Comparison of ENCODE assay signal across 6 cellular contexts in the genomic region with DNA sequence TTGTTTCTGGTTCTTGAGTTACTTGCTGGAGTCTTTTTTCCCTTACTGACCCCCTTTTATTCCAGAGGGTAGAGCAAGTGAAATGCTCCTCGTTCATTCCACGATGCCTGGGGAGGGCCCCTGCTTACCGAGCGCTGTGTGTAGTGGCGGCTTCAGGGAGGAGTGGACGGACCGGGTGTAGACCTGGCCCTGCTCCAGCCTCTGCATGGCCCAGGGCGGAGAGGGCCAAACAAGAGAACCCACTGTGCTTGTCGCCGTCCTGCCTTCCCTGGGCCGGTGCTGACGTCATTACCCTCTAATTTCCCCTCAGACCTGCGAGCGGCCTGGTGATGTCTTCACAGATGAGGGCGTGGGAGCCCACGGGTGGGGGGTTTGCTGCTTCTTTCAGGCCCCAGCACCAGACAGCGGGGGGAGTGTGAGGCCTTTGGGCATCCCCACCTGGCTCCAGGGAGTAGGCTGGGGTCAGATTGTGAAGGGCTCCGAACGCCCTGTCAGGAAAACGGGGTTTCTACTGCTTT.
DNase-seq lines count a peak whose midpoint lies in the region; ATAC-seq and TF ChIP-seq lines count a peak whose summit lies in the region.
"Not testable (repeated sequence)": the region's sequence is repeated elsewhere in the genome, so short reads cannot be mapped to it uniquely, and the experiment has no call there.

No MANE protein-coding gene starts in this region.

- intact Hi-C loops in left cardiac atrium (cut with DNase I); aorta (cut with DNase I): not testable (repeated sequence)

- H3K4me1 ChIP-seq in GM23338 (ENCODE audit: insufficient read depth); SK-N-SH (ENCODE audit: control insufficient read depth in 1 of 2, insufficient read depth in 2 of 2, low read depth in 1 of 2, low read length in 1 of 2); aorta (ENCODE audit: control insufficient read depth in 1 of 2, insufficient read depth in 2 of 2, low read length in 2 of 2): not testable (repeated sequence)

- not testable (repeated sequence) for TF ChIP-seq EP300 in SK-N-SH (IDR thresholded peaks at IDR 0.05; ENCODE audit: borderline replicate concordance in 1 of 2, low read depth in 1 of 2, low read length in 1 of 2)

- H3K9ac ChIP-seq in SK-N-SH, result not testable (repeated sequence)

- H3K4me1 Mint-ChIP-seq in GM23338; activated naive CD8-positive, alpha-beta T cell treated with anti-CD3 and anti-CD28 coated beads, Interleukin-2, amount 50 U/mL, for 24 hours; stimulated activated naive CD8-positive, alpha-beta T cell treated with anti-CD3 and anti-CD28 coated beads, Interleukin-15, amount 100 ng/mL, for 72 hours: not testable (repeated sequence)

- not testable (repeated sequence) for H3K79me2 ChIP-seq in GM23338 (replicated peaks; ENCODE audit: insufficient read depth); SK-N-SH (ENCODE audit: insufficient read depth)

- H3K9me3 Mint-ChIP-seq in GM23338; activated naive CD8-positive, alpha-beta T cell treated with anti-CD3 and anti-CD28 coated beads, Interleukin-2, amount 50 U/mL, for 24 hours; stimulated activated naive CD8-positive, alpha-beta T cell treated with anti-CD3 and anti-CD28 coated beads, Interleukin-15, amount 100 ng/mL, for 72 hours: not testable (repeated sequence)

- CTCF ChIA-PET in SK-N-SH (lab: Yijun Ruan, JAX), result not testable (repeated sequence)

- not testable (repeated sequence) for H3K27ac Mint-ChIP-seq in GM23338; activated naive CD8-positive, alpha-beta T cell treated with anti-CD3 and anti-CD28 coated beads, Interleukin-2, amount 50 U/mL, for 24 hours; stimulated activated naive CD8-positive, alpha-beta T cell treated with anti-CD3 and anti-CD28 coated beads, Interleukin-15, amount 100 ng/mL, for 72 hours

- not testable (repeated sequence) for H3K4me3 ChIP-seq in GM23338; SK-N-SH (ENCODE audit: low read depth in 2 of 2, low read length in 1 of 2); aorta (ENCODE audit: low read length in 2 of 2)

- not testable (repeated sequence) for H3K4me3 Mint-ChIP-seq in GM23338; activated naive CD8-positive, alpha-beta T cell treated with anti-CD3 and anti-CD28 coated beads, Interleukin-2, amount 50 U/mL, for 24 hours; stimulated activated naive CD8-positive, alpha-beta T cell treated with anti-CD3 and anti-CD28 coated beads, Interleukin-15, amount 100 ng/mL, for 72 hours

- not testable (repeated sequence) for TF ChIP-seq RAD21 in SK-N-SH (IDR thresholded peaks at IDR 0.05; ENCODE audit: low read length)

- H3K27me3 ChIP-seq in GM23338 (ENCODE audit: insufficient read depth); SK-N-SH (ENCODE audit: insufficient read depth); aorta (ENCODE audit: control insufficient read depth in 1 of 2, insufficient read depth in 2 of 2, low read length in 1 of 2): not testable (repeated sequence)

- not testable (repeated sequence) for H4K20me1 ChIP-seq in GM23338 (replicated peaks; ENCODE audit: insufficient read depth); SK-N-SH (ENCODE audit: insufficient read depth)

- not testable (repeated sequence) for H3K27ac ChIP-seq in GM23338 (ENCODE audit: low read depth); aorta (ENCODE audit: low read depth in 1 of 2, low read length in 2 of 2)
- peak overlapping the region in 1 of 2 experiments; percentile 83; a peak in 2 of 4 replicates for H3K27ac ChIP-seq in SK-N-SH (ENCODE audit: low read depth in 2 of 2, low read length in 1 of 2)

- TF ChIP-seq CTCF in GM23338 (conservative IDR thresholded peaks at IDR 0.05; ENCODE audit: low read depth in 2 of 2); SK-N-SH (IDR thresholded peaks at IDR 0.05): not testable (repeated sequence)

- not testable (repeated sequence) for H3K27me3 Mint-ChIP-seq in GM23338 (ENCODE audit: insufficient read depth, low read depth, poor library complexity); activated naive CD8-positive, alpha-beta T cell treated with anti-CD3 and anti-CD28 coated beads, Interleukin-2, amount 50 U/mL, for 24 hours; stimulated activated naive CD8-positive, alpha-beta T cell treated with anti-CD3 and anti-CD28 coated beads, Interleukin-15, amount 100 ng/mL, for 72 hours

- H3F3A ChIP-seq in GM23338 (replicated peaks; ENCODE audit: low read depth); SK-N-SH (replicated peaks; ENCODE audit: insufficient read depth): not testable (repeated sequence)

- not testable (repeated sequence) for H3K4me2 ChIP-seq in GM23338, SK-N-SH

- H2AFZ ChIP-seq in GM23338; SK-N-SH (ENCODE audit: low read depth): not testable (repeated sequence)

- peak; percentile 52 for ATAC-seq in GM23338
- peak; percentile 31 for ATAC-seq in activated naive CD8-positive, alpha-beta T cell treated with anti-CD3 and anti-CD28 coated beads, Interleukin-2, amount 50 U/mL, for 24 hours
- ATAC-seq in left cardiac atrium, result peak; percentile 21 to 30
- ATAC-seq in stimulated activated naive CD8-positive, alpha-beta T cell treated with anti-CD3 and anti-CD28 coated beads, Interleukin-15, amount 100 ng/mL, for 72 hours, result peak; percentile 33
- peak; percentile 27 for ATAC-seq in aorta (ENCODE audit: low FRiP score)

- not testable (repeated sequence) for H3K9me2 ChIP-seq in GM23338 (ENCODE audit: insufficient read depth); SK-N-SH

- not testable (repeated sequence) for H3K9me3 ChIP-seq in SK-N-SH; aorta (ENCODE audit: control insufficient read depth, low read length)

- POLR2A ChIA-PET in SK-N-SH (lab: Yijun Ruan, JAX), result not testable (repeated sequence)

- DNase-seq in GM23338 (ENCODE audit: low spot score); SK-N-SH; activated naive CD8-positive, alpha-beta T cell treated with anti-CD3 and anti-CD28 coated beads, Interleukin-2, amount 50 U/mL, for 24 hours; left cardiac atrium; stimulated activated naive CD8-positive, alpha-beta T cell treated with anti-CD3 and anti-CD28 coated beads, Interleukin-15, amount 100 ng/mL, for 72 hours; aorta: not testable (repeated sequence)

- H3K36me3 Mint-ChIP-seq in GM23338 (ENCODE audit: low read depth); activated naive CD8-positive, alpha-beta T cell treated with anti-CD3 and anti-CD28 coated beads, Interleukin-2, amount 50 U/mL, for 24 hours (ENCODE audit: low read depth): not testable (repeated sequence)

- not testable (repeated sequence) for H3K36me3 ChIP-seq in GM23338 (ENCODE audit: insufficient read depth); SK-N-SH (replicated peaks in 1 of 2; ENCODE audit: control insufficient read depth in 1 of 2, insufficient read depth in 2 of 2, low read length in 1 of 2); aorta (ENCODE audit: control insufficient read depth in 1 of 2, insufficient read depth in 2 of 2, low read length in 1 of 2)

- WGBS in SK-N-SH (ENCODE audit: low lambda C conversion rate), result 20% methylated on average over 1 of the region's 20 CpGs
- 93% methylated on average over 6 to 10 of the region's 20 CpGs for WGBS in aorta, 2 donors

TF ChIP-seq in SK-N-SH, 30 proteins besides CTCF, POLR2A, EP300 and RAD21:
- TF ChIP-seq GATA2 (CRISPR knock-in tag; IDR thresholded peaks at IDR 0.05), result 0 out of 2 replicates have a peak, but pooled peaks have one; percentile 10
